Comparison of ENCODE assay signal across 13 cellular contexts in genomic region chr20:10634683-10635411, GRCh38. TPM values are rescaled to one million over a fixed set of nuclear protein-coding genes. Genes with fewer than 3 reads are reported as not detected.
DNase-seq lines count a peak whose midpoint lies in the region; ATAC-seq and TF ChIP-seq lines count a peak whose summit lies in the region.
"Had no signal": no experiment of that assay in that cellular context is flagged by ENCODE, and none has a peak within 500 bp of the region (broad histone marks: within the 10 kb centered on the region; RNA-seq: fewer than 3 reads in every experiment).

No MANE protein-coding gene starts in this region.

- H3K9me3 ChIP-seq in RWPE2 (ENCODE audit: severe bottlenecking): no peaks in the 10 kb centered on the region
- no peaks in the 10 kb centered on the region for H3K9me3 ChIP-seq in neuronal stem cell (replicated peaks in 1 of 2; ENCODE audit: control insufficient read depth in 2 of 2, insufficient read depth in 1 of 2, low read depth in 1 of 2, low read length in 2 of 2)

- H2AFZ ChIP-seq in neuronal stem cell (ENCODE audit: low read length): no peak overlapping the region

- no peak overlapping the region for H2AK5ac ChIP-seq in neuronal stem cell (ENCODE audit: low read depth, low read length)

- no peak overlapping the region for H3K23ac ChIP-seq in neuronal stem cell (ENCODE audit: low read depth, low read length, poor library complexity)

- no peak overlapping the region for H2BK5ac ChIP-seq in neuronal stem cell (ENCODE audit: low read length)

- peaks cover 47% of the 10 kb centered on the region for H3K4me1 ChIP-seq in RWPE2 (ENCODE audit: insufficient read depth, poor library complexity, severe bottlenecking)
- peaks cover 46 to 54% of the 10 kb centered on the region in 2 donors for H3K4me1 ChIP-seq in neuronal stem cell (ENCODE audit: control insufficient read depth in 2 of 2, insufficient read depth in 1 of 2, low read depth in 1 of 2, low read length in 2 of 2)

- H3K4me3 ChIP-seq in RWPE2 (ENCODE audit: severe bottlenecking) (no peak overlapping the region), neuronal stem cell (ENCODE audit: low read length in 2 of 2) (no peak overlapping the region)

- H2BK120ac ChIP-seq in neuronal stem cell (ENCODE audit: low read depth, low read length): no peak overlapping the region

- H3K4me2 ChIP-seq in neuronal stem cell (ENCODE audit: insufficient read depth, low read length, poor library complexity, severe bottlenecking): no peak overlapping the region

- no peak overlapping the region for H2BK12ac ChIP-seq in neuronal stem cell (ENCODE audit: low read length)

- peak; percentile 34; the same call in 1 of the 3 replicates for ATAC-seq in RWPE2 (ENCODE audit: low read depth)
- ATAC-seq: activated naive CD4-positive, alpha-beta T cell treated with anti-CD3 and anti-CD28 coated beads, Interleukin-2, amount 50 U/mL, for 72 hours; stimulated activated effector memory CD8-positive, alpha-beta T cell treated with anti-CD3 and anti-CD28 coated beads, Interleukin-12 subunit alpha, Interleukin-12 subunit beta, amount 100 ng/mL, for 72 hours had no signal

- DNase-seq in AG20443 (ENCODE audit: low spot score) (peak; percentile 51), RWPE2 (ENCODE audit: low spot score) (no peak), fibroblast of gingiva (ENCODE audit: low read depth) (peak; percentile 93), pulmonary artery endothelial cell (ENCODE audit: low read depth, low spot score) (peak; percentile 71), occipital lobe (lab: John Stamatoyannopoulos, UW) (no peak), D341Med (ENCODE audit: low spot score) (no peak), hippocampal formation (lab: John Stamatoyannopoulos, UW) (no peak), neuronal stem cell (ENCODE audit: low spot score) (no peak)
- DNase-seq: activated CD4-positive, alpha-beta T cell treated with anti-CD3 and anti-CD28 coated beads, Interleukin-2, amount 10 ng/mL, durations not matched to agents 24 days and 14 days; NCI-H226; SHP77 treated with DMSO at 0.1 percent for 48 hours had no signal

- no peak overlapping the region for H3K4ac ChIP-seq in neuronal stem cell (ENCODE audit: low read length)

- peaks cover 28% of the 10 kb centered on the region for H3K36me3 ChIP-seq in RWPE2 (ENCODE audit: low read depth)
- peaks cover 9 to 34% of the 10 kb centered on the region in 2 donors for H3K36me3 ChIP-seq in neuronal stem cell (replicated peaks in 1 of 2; ENCODE audit: control insufficient read depth in 2 of 2, insufficient read depth in 2 of 2, low read length in 2 of 2)

- H3K79me1 ChIP-seq in neuronal stem cell (ENCODE audit: low read depth, low read length): no peaks in the 10 kb centered on the region

- no peak overlapping the region for H2BK15ac ChIP-seq in neuronal stem cell (ENCODE audit: low read length)

- H3K14ac ChIP-seq in neuronal stem cell (ENCODE audit: low read length): no peak overlapping the region

- H3K27ac ChIP-seq in RWPE2 (ENCODE audit: poor library complexity, severe bottlenecking) (peak overlapping the region; percentile 61), neuronal stem cell (replicated peaks; ENCODE audit: low read length) (no peak overlapping the region)

- no peak overlapping the region for H3K18ac ChIP-seq in neuronal stem cell (ENCODE audit: low read length)

- H3K9ac ChIP-seq in neuronal stem cell (ENCODE audit: low read depth, low read length, poor library complexity): no peak overlapping the region

- H3K27me3 ChIP-seq in RWPE2 (ENCODE audit: insufficient read depth, poor library complexity, severe bottlenecking) (no peaks in the 10 kb centered on the region), neuronal stem cell (ENCODE audit: control insufficient read depth in 3 of 3, insufficient read depth in 3 of 3, low read depth in 1 of 3, low read length in 3 of 3) (no peaks in the 10 kb centered on the region)

- H4K8ac ChIP-seq in neuronal stem cell (ENCODE audit: low read depth, low read length): no peak overlapping the region

- no peak overlapping the region for H4K91ac ChIP-seq in neuronal stem cell (ENCODE audit: low read depth, low read length, poor library complexity)

- TF ChIP-seq CTCF in RWPE2 (IDR thresholded peaks at IDR 0.05; ENCODE audit: poor library complexity, severe bottlenecking): no peak

- no CpG with 5 or more reads among the region's 11 CpGs for WGBS in neuronal stem cell (ENCODE audit: extremely low coverage in 2 of 2, insufficient read length in 2 of 2, insufficient replicate concordance in 1 of 2), 2 donors

RNA-seq across cellular contexts. Expression of gene JAG1, which starts 39.0 kb away (rescaled TPM):
- total RNA-seq in pulmonary artery endothelial cell: 81.8 and 93.1 TPM in 2 replicates
- total RNA-seq in occipital lobe: 26.0 TPM
- 64.8 TPM for polyA plus RNA-seq in neuronal stem cell (2013, experiment 1 of 2)
- 65.6 TPM for polyA plus RNA-seq in neuronal stem cell (2013, experiment 2 of 2)

Comparison
In these comparisons a context has a peak if more than half of its experiments do, and no peak if none do; other contexts are left out.
1. DNase-seq: peak in AG20443 (single experiment), fibroblast of gingiva (single experiment) and pulmonary artery endothelial cell (single experiment); none in RWPE2 (single experiment), occipital lobe (single experiment), D341Med (single experiment), hippocampal formation (0 of 2) and neuronal stem cell (single experiment).